Comparison of ENCODE assay signal across 11 cellular contexts in genomic region chr3:141405025-141405424, GRCh38. TPM values are rescaled to one million over a fixed set of nuclear protein-coding genes. Genes with fewer than 3 reads are reported as not detected.
DNase-seq lines count a peak whose midpoint lies in the region; ATAC-seq and TF ChIP-seq lines count a peak whose summit lies in the region.
"Had no signal": no experiment of that assay in that cellular context is flagged by ENCODE, and none has a peak within 500 bp of the region (broad histone marks: within the 10 kb centered on the region; RNA-seq: fewer than 3 reads in every experiment).

No MANE protein-coding gene starts in this region.

- H3K4me1 ChIP-seq in RWPE2 (ENCODE audit: insufficient read depth, poor library complexity, severe bottlenecking) (peaks cover 71% of the 10 kb centered on the region), fibroblast of lung (ENCODE audit: control insufficient read depth, extremely low read depth, insufficient read depth, low read length) (peaks cover 52% of the 10 kb centered on the region)

- no peaks in the 10 kb centered on the region for H4K20me1 ChIP-seq in fibroblast of lung (ENCODE audit: control insufficient read depth, extremely low read depth, insufficient read depth, low read length)

- no peaks in the 10 kb centered on the region for H3K27me3 ChIP-seq in RWPE2 (ENCODE audit: insufficient read depth, poor library complexity, severe bottlenecking)
- no peaks in the 10 kb centered on the region for H3K27me3 ChIP-seq in fibroblast of lung (ENCODE audit: control insufficient read depth, insufficient read depth, low read length)

- DNase-seq in EH (ENCODE audit: low read depth) (peak; percentile 83), RWPE2 (ENCODE audit: low spot score) (no peak), fibroblast of lung (ENCODE audit: low read depth in 2 of 2) (peak; percentile 48 to 78), skeletal muscle cell (ENCODE audit: low read depth) (peak; percentile 39), iPS-NIHi7 (ENCODE audit: extremely low spot score) (no peak), posterior vena cava (ENCODE audit: low spot score) (no peak), GM10266 (ENCODE audit: extremely low spot score) (no peak), SIG-M5 (lab: John Stamatoyannopoulos, UW) (no peak)
- DNase-seq: foreskin melanocyte, NCI-H1092 treated with DMSO at 0.1 percent for 48 hours, NCI-H774 had no signal

- intact Hi-C loops in posterior vena cava (cut with DNase I), result loop anchor here in 1 of 2 donors (5.0 kb wide), 1 partner anchor 37 kb away; no protein-coding TSS in a partner anchor

- no peak overlapping the region for H2AFZ ChIP-seq in fibroblast of lung (ENCODE audit: low read length)

- no peak overlapping the region for H3K9ac ChIP-seq in fibroblast of lung (ENCODE audit: insufficient read depth, low read length)

- peak; percentile 26; the same call in 1 of the 3 replicates for ATAC-seq in RWPE2 (ENCODE audit: low read depth)

- H3K9me3 ChIP-seq in RWPE2 (ENCODE audit: severe bottlenecking), result no peaks in the 10 kb centered on the region
- H3K9me3 ChIP-seq in fibroblast of lung (ENCODE audit: control insufficient read depth, insufficient read depth, low read depth, low read length), result no peaks in the 10 kb centered on the region

- H3K4me3 ChIP-seq in RWPE2 (ENCODE audit: severe bottlenecking) (no peak overlapping the region), fibroblast of lung (replicated peaks in 1 of 4; ENCODE audit: control extremely low read depth in 1 of 4, insufficient read depth in 1 of 4, low read depth in 3 of 4, low read length in 4 of 4) (peak overlapping the region in 3 of 4 experiments; percentile 1 to 70 (median 2)), skeletal muscle cell (ENCODE audit: low read depth, low read length) (no peak overlapping the region)

- no peak for TF ChIP-seq CTCF in RWPE2 (IDR thresholded peaks at IDR 0.05; ENCODE audit: poor library complexity, severe bottlenecking)
- no peak for TF ChIP-seq CTCF in fibroblast of lung (conservative IDR thresholded peaks at IDR 0.05 in 1 of 2, IDR thresholded peaks at IDR 0.05 in 1 of 2; ENCODE audit: low read depth in 1 of 2, low read length in 2 of 2)
- TF ChIP-seq CTCF in GM10266 (IDR thresholded peaks at IDR 0.05; ENCODE audit: control insufficient read depth, insufficient read depth, low read depth, missing control alignments), result no peak

- H3K27ac ChIP-seq in RWPE2 (ENCODE audit: poor library complexity, severe bottlenecking) (peak overlapping the region; percentile 96), fibroblast of lung (ENCODE audit: insufficient read depth, low read length) (peak overlapping the region; percentile 92)

- H3K4me2 ChIP-seq in fibroblast of lung (ENCODE audit: extremely low read depth, insufficient read depth, low read length), result peak overlapping the region; percentile 77

- H3K36me3 ChIP-seq in RWPE2 (ENCODE audit: low read depth), result peaks cover 61% of the 10 kb centered on the region
- peaks cover 10% of the 10 kb centered on the region for H3K36me3 ChIP-seq in fibroblast of lung (ENCODE audit: control insufficient read depth, insufficient read depth, low read length)

- H3K79me2 ChIP-seq in fibroblast of lung (ENCODE audit: control insufficient read depth, insufficient read depth, low read length), result peaks cover 75% of the 10 kb centered on the region

RNA-seq across cellular contexts. Expression of gene ZBTB38, which starts 36.7 kb away (rescaled TPM):
- total RNA-seq in fibroblast of lung (142 and 191 TPM in 2 replicates), posterior vena cava (100 to 1,000 TPM; 101 to 125 TPM)
- 64.0 and 96.0 TPM in 2 replicates for polyA plus RNA-seq in fibroblast of lung
- 41.3 and 85.4 TPM in 2 replicates for polyA plus RNA-seq in fibroblast of lung (2012)
- polyA minus RNA-seq in fibroblast of lung (ENCODE audit: low replicate concordance), result 105 and 128 TPM in 2 replicates

Comparison
In these comparisons a context has a peak if more than half of its experiments do, and no peak if none do; other contexts are left out.
1. DNase-seq: peak in EH (single experiment), fibroblast of lung (2 of 2) and skeletal muscle cell (single experiment); none in RWPE2 (single experiment), iPS-NIHi7 (single experiment), posterior vena cava (single experiment), GM10266 (single experiment) and SIG-M5 (single experiment).
2. H3K4me3 ChIP-seq: peak in fibroblast of lung (3 of 4); none in RWPE2 (single experiment) and skeletal muscle cell (single experiment).